29 cellular contexts compared by ENCODE assay signal in the genomic region with DNA sequence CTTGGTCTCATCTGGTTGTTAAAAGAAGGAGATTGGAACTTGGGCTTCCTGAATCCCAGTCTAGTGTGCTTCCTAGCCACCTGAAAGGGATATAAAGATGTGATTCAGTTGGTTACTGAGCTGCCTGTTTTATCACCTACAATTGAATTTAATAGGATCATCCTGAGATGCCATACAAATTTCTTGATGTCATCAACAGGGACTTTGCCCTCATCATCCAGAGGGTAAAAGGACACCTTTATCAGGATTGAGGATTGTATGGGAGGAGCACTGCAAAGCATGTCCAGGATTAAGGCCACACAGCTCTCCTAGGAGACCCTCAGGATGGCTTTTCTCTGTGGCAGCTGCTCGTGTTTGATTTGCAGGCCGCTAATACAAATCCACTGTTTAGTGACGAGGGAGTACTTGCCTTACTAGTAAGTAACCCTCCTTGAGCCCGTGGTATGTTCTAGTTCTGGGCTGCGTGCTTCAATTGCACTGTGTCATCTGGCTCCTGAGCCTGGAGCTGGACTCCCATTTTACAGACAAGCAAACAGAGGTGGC.
"Had no signal": no experiment of that assay in that cellular context is flagged by ENCODE, and none has a peak within 500 bp of the region (broad histone marks: within the 10 kb centered on the region; RNA-seq: fewer than 3 reads in every experiment).

No MANE protein-coding gene starts in this region.

- H3K4me3 ChIP-seq: ascending aorta, cardiac muscle cell, SJCRH30, SK-N-MC had no signal

- H3K9me3 Mint-ChIP-seq: activated CD4-positive, alpha-beta T cell treated with anti-CD3 and anti-CD28 coated beads, Interleukin-2, amount 10 ng/mL, durations not matched to agents 7 days and 5 days; activated naive CD4-positive, alpha-beta T cell treated with anti-CD3 and anti-CD28 coated beads, Interleukin-2, amount 50 U/mL, for 24 hours; activated naive CD8-positive, alpha-beta T cell treated with anti-CD3 and anti-CD28 coated beads, Interleukin-2, amount 10 ng/mL, durations not matched to agents 7 days and 5 days; activated T-cell treated with anti-CD3 and anti-CD28 coated beads, Interleukin-2, amount 50 U/mL, for 24 hours; activated T-helper 2 cell treated with anti-CD3 and anti-CD28 coated beads, Interferon-gamma antibody, Interleukin-2, Interleukin-4, amounts not matched to agents 10 μg/mL and 5 μg/mL and 100 μg/mL, durations not matched to agents 14 hours and 24 hours and 36 hours; central memory CD8-positive, alpha-beta T cell; T-helper 1 cell treated with Interleukin-12 subunit alpha and Interleukin-12 subunit beta and Interleukin-4 antibody, amounts not matched to agents 30 μg/mL and 1 μg/mL, for 36 hours; T-helper 2 cell treated with Interferon-gamma antibody and Interleukin-4, amounts not matched to agents 5 μg/mL and 100 μg/mL, for 36 hours had no signal

- H3K9me3 ChIP-seq: ascending aorta, SJCRH30 had no signal

- H3K27me3 ChIP-seq: ascending aorta, cardiac muscle cell, SJCRH30 had no signal

- H3K27ac Mint-ChIP-seq: activated CD4-positive, alpha-beta T cell treated with anti-CD3 and anti-CD28 coated beads for 36 hours; activated CD4-positive, alpha-beta T cell treated with anti-CD3 and anti-CD28 coated beads, Interleukin-2, amount 10 ng/mL, durations not matched to agents 7 days and 5 days; activated CD8-positive, alpha-beta T cell treated with anti-CD3 and anti-CD28 coated beads, Interleukin-2, amount 10 ng/mL, durations not matched to agents 7 days and 5 days; activated naive CD4-positive, alpha-beta T cell treated with anti-CD3 and anti-CD28 coated beads, Interleukin-2, amount 50 U/mL, for 24 hours; activated naive CD8-positive, alpha-beta T cell treated with anti-CD3 and anti-CD28 coated beads, Interleukin-2, amount 10 ng/mL, durations not matched to agents 7 days and 5 days; activated T-cell treated with anti-CD3 and anti-CD28 coated beads, Interleukin-2, amount 50 U/mL, for 24 hours; activated T-helper 2 cell treated with anti-CD3 and anti-CD28 coated beads, Interferon-gamma antibody, Interleukin-2, Interleukin-4, amounts not matched to agents 10 μg/mL and 5 μg/mL and 100 μg/mL, durations not matched to agents 14 hours and 24 hours and 36 hours; T-helper 1 cell treated with Interleukin-12 subunit alpha and Interleukin-12 subunit beta and Interleukin-4 antibody, amounts not matched to agents 30 μg/mL and 1 μg/mL, for 36 hours; T-helper 2 cell treated with Interferon-gamma antibody and Interleukin-4, amounts not matched to agents 5 μg/mL and 100 μg/mL, for 36 hours; WTC11 had no signal

- DNase-seq: activated CD4-positive, alpha-beta T cell treated with anti-CD3 and anti-CD28 coated beads for 36 hours; activated CD4-positive, alpha-beta T cell treated with anti-CD3 and anti-CD28 coated beads, Interleukin-2, amount 10 ng/mL, durations not matched to agents 7 days and 5 days; activated CD4-positive, alpha-beta T cell treated with anti-CD3 and anti-CD28 coated beads, Interleukin-2, amount 50 U/mL, for 48 hours; activated CD8-positive, alpha-beta T cell treated with anti-CD3 and anti-CD28 coated beads, Interleukin-2, amount 10 ng/mL, durations not matched to agents 7 days and 5 days; activated gamma-delta T cell; activated naive CD4-positive, alpha-beta T cell treated with Interleukin-2 at 50 U/mL for 16 hours; activated naive CD8-positive, alpha-beta T cell treated with anti-CD3 and anti-CD28 coated beads, Interleukin-2, amount 10 ng/mL, durations not matched to agents 7 days and 5 days; activated T-cell treated with anti-CD3 and anti-CD28 coated beads, Interleukin-2, amount 50 U/mL, for 24 hours; amygdala; Karpas-422; KBM-7; NCI-H1105 treated with DMSO at 0.1 percent for 48 hours; NCI-H1436; NCI-H1694 treated with DMSO at 0.1 percent for 48 hours; NCI-H2029; NCI-H345; NCI-H526 treated with DMSO at 0.1 percent for 48 hours; NCI-H774; SHP77; SJCRH30 had no signal

- H3K36me3 ChIP-seq: ascending aorta, cardiac muscle cell, SJCRH30 had no signal

- H3K4me1 Mint-ChIP-seq: activated CD4-positive, alpha-beta T cell treated with anti-CD3 and anti-CD28 coated beads, Interleukin-2, amount 10 ng/mL, durations not matched to agents 7 days and 5 days; central memory CD8-positive, alpha-beta T cell had no signal

- H3K27me3 Mint-ChIP-seq: activated CD4-positive, alpha-beta T cell treated with anti-CD3 and anti-CD28 coated beads for 36 hours; activated naive CD4-positive, alpha-beta T cell treated with anti-CD3 and anti-CD28 coated beads, Interleukin-2, amount 50 U/mL, for 24 hours; activated naive CD8-positive, alpha-beta T cell treated with anti-CD3 and anti-CD28 coated beads, Interleukin-2, amount 10 ng/mL, durations not matched to agents 7 days and 5 days had no signal

- H3K36me3 Mint-ChIP-seq: activated naive CD4-positive, alpha-beta T cell treated with anti-CD3 and anti-CD28 coated beads, Interleukin-2, amount 50 U/mL, for 24 hours; activated naive CD8-positive, alpha-beta T cell treated with anti-CD3 and anti-CD28 coated beads, Interleukin-2, amount 10 ng/mL, durations not matched to agents 7 days and 5 days; WTC11 had no signal

- H3K4me1 ChIP-seq: SJCRH30 had no signal

- H3K27ac ChIP-seq: ascending aorta, cardiac muscle cell, SJCRH30, SK-N-MC had no signal

- H3K4me3 Mint-ChIP-seq: activated CD4-positive, alpha-beta T cell treated with anti-CD3 and anti-CD28 coated beads for 36 hours; activated CD4-positive, alpha-beta T cell treated with anti-CD3 and anti-CD28 coated beads, Interleukin-2, amount 10 ng/mL, durations not matched to agents 7 days and 5 days; activated CD8-positive, alpha-beta T cell treated with anti-CD3 and anti-CD28 coated beads, Interleukin-2, amount 10 ng/mL, durations not matched to agents 7 days and 5 days; activated naive CD4-positive, alpha-beta T cell treated with anti-CD3 and anti-CD28 coated beads, Interleukin-2, amount 50 U/mL, for 24 hours; activated naive CD8-positive, alpha-beta T cell treated with anti-CD3 and anti-CD28 coated beads, Interleukin-2, amount 10 ng/mL, durations not matched to agents 7 days and 5 days; activated T-cell treated with anti-CD3 and anti-CD28 coated beads, Interleukin-2, amount 50 U/mL, for 24 hours; central memory CD8-positive, alpha-beta T cell; T-helper 1 cell treated with Interleukin-12 subunit alpha and Interleukin-12 subunit beta and Interleukin-4 antibody, amounts not matched to agents 30 μg/mL and 1 μg/mL, for 36 hours; T-helper 2 cell treated with Interferon-gamma antibody and Interleukin-4, amounts not matched to agents 5 μg/mL and 100 μg/mL, for 36 hours; WTC11 had no signal
